ENCODE assay signal across 1 cellular context in the genomic region with DNA sequence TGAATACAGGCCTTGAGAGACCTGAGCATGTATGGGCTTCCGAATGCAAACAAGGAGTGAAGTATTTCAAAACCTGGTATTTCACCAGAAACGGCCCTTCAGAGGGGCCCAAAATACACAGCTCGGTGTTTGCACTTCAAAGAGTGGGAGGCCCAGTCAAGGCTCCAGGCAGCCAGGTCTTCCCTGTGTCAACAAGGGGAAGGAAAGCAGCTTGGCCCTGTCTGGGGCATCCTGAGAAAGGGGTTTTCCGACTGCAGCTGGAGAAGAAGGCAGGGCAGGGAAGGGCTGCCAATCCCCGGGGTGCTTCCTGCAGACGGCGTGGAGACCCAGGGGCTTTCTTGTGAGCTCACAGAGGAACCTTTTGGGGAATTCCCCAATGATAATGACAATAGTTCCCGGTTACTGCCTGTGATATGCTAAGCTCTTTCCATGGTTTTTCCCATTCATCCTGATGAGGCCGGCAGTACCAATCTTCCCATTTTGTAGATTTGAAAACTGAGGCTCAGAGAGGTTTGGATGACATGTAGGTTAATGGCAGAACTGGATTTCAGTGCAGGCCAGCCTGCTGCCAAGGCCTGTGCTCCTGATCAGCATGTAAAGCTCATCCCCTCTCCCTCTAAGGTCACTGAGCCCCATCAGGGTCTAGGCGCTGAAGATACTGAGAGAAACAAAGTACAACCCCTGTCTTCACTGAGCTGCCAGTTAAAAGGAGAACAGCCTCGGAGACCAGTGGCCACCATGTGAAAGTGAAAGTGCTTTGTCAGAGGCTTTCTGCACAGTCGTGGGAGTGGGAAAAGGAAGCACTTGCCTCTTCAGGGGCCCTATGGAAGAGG.
A peak's percentile ranks its signal among the peaks of the same experiment; 100 is the strongest.
TF ChIP-seq lines count a peak whose summit lies in the region.

No MANE protein-coding gene starts in this region.

TF ChIP-seq in HepG2, 621 proteins besides CTCF, POLR2A, EP300 and RAD21 (continued from another document and continues in another):
- TF ChIP-seq, protein P1, sequence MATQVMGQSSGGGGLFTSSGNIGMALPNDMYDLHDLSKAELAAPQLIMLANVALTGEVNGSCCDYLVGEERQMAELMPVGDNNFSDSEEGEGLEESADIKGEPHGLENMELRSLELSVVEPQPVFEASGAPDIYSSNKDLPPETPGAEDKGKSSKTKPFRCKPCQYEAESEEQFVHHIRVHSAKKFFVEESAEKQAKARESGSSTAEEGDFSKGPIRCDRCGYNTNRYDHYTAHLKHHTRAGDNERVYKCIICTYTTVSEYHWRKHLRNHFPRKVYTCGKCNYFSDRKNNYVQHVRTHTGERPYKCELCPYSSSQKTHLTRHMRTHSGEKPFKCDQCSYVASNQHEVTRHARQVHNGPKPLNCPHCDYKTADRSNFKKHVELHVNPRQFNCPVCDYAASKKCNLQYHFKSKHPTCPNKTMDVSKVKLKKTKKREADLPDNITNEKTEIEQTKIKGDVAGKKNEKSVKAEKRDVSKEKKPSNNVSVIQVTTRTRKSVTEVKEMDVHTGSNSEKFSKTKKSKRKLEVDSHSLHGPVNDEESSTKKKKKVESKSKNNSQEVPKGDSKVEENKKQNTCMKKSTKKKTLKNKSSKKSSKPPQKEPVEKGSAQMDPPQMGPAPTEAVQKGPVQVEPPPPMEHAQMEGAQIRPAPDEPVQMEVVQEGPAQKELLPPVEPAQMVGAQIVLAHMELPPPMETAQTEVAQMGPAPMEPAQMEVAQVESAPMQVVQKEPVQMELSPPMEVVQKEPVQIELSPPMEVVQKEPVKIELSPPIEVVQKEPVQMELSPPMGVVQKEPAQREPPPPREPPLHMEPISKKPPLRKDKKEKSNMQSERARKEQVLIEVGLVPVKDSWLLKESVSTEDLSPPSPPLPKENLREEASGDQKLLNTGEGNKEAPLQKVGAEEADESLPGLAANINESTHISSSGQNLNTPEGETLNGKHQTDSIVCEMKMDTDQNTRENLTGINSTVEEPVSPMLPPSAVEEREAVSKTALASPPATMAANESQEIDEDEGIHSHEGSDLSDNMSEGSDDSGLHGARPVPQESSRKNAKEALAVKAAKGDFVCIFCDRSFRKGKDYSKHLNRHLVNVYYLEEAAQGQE (IDR thresholded peaks at IDR 0.05; ENCODE audit: borderline replicate concordance in 1 of 2, low read depth in 1 of 2, low read length in 2 of 2), result peak in 1 of 2 experiments; percentile 89; a peak in 2 of 4 replicates
- TF ChIP-seq, protein P2, sequence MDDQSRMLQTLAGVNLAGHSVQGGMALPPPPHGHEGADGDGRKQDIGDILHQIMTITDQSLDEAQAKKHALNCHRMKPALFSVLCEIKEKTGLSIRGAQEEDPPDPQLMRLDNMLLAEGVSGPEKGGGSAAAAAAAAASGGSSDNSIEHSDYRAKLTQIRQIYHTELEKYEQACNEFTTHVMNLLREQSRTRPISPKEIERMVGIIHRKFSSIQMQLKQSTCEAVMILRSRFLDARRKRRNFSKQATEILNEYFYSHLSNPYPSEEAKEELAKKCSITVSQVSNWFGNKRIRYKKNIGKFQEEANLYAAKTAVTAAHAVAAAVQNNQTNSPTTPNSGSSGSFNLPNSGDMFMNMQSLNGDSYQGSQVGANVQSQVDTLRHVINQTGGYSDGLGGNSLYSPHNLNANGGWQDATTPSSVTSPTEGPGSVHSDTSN (CRISPR knock-in tag; IDR thresholded peaks at IDR 0.05; ENCODE audit: borderline replicate concordance), result no peak
- TF ChIP-seq ZNF766 (CRISPR knock-in tag; IDR thresholded peaks at IDR 0.05; ENCODE audit: borderline replicate concordance) (no peak), ZNF143 (CRISPR knock-in tag; IDR thresholded peaks at IDR 0.05) (no peak), ESRRA (CRISPR knock-in tag; IDR thresholded peaks at IDR 0.05; ENCODE audit: low read depth) (no peak), ZNF24 (IDR thresholded peaks at IDR 0.05) (no peak), ZNF230 (CRISPR knock-in tag; IDR thresholded peaks at IDR 0.05) (no peak; the same call in 1 of the 2 replicates), XRCC5 (optimal IDR thresholded peaks at IDR 0.05; ENCODE audit: low read length) (peak; percentile 76), HNF4A (CRISPR knock-in tag; IDR thresholded peaks at IDR 0.05) (peak; percentile 89), XBP1 (CRISPR knock-in tag; IDR thresholded peaks at IDR 0.05) (no peak), ZFP36L1 (CRISPR knock-in tag; IDR thresholded peaks at IDR 0.05) (peak; percentile 83), NCOR1 (IDR thresholded peaks at IDR 0.05; ENCODE audit: borderline replicate concordance, low read length) (peak; percentile 94)
- TF ChIP-seq, protein P3, sequence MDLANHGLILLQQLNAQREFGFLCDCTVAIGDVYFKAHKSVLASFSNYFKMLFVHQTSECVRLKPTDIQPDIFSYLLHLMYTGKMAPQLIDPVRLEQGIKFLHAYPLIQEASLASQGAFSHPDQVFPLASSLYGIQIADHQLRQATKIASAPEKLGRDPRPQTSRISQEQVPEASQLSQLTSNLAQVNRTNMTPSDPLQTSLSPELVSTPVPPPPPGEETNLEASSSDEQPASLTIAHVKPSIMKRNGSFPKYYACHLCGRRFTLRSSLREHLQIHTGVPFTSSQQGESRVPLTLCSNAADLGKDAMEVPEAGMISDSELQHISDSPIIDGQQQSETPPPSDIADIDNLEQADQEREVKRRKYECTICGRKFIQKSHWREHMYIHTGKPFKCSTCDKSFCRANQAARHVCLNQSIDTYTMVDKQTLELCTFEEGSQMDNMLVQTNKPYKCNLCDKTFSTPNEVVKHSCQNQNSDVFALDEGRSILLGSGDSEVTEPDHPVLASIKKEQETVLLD (CRISPR knock-in tag; IDR thresholded peaks at IDR 0.05; ENCODE audit: low read depth), result 0 out of 2 replicates have a peak, but pooled peaks have one; percentile 46
- TF ChIP-seq, protein P4, sequence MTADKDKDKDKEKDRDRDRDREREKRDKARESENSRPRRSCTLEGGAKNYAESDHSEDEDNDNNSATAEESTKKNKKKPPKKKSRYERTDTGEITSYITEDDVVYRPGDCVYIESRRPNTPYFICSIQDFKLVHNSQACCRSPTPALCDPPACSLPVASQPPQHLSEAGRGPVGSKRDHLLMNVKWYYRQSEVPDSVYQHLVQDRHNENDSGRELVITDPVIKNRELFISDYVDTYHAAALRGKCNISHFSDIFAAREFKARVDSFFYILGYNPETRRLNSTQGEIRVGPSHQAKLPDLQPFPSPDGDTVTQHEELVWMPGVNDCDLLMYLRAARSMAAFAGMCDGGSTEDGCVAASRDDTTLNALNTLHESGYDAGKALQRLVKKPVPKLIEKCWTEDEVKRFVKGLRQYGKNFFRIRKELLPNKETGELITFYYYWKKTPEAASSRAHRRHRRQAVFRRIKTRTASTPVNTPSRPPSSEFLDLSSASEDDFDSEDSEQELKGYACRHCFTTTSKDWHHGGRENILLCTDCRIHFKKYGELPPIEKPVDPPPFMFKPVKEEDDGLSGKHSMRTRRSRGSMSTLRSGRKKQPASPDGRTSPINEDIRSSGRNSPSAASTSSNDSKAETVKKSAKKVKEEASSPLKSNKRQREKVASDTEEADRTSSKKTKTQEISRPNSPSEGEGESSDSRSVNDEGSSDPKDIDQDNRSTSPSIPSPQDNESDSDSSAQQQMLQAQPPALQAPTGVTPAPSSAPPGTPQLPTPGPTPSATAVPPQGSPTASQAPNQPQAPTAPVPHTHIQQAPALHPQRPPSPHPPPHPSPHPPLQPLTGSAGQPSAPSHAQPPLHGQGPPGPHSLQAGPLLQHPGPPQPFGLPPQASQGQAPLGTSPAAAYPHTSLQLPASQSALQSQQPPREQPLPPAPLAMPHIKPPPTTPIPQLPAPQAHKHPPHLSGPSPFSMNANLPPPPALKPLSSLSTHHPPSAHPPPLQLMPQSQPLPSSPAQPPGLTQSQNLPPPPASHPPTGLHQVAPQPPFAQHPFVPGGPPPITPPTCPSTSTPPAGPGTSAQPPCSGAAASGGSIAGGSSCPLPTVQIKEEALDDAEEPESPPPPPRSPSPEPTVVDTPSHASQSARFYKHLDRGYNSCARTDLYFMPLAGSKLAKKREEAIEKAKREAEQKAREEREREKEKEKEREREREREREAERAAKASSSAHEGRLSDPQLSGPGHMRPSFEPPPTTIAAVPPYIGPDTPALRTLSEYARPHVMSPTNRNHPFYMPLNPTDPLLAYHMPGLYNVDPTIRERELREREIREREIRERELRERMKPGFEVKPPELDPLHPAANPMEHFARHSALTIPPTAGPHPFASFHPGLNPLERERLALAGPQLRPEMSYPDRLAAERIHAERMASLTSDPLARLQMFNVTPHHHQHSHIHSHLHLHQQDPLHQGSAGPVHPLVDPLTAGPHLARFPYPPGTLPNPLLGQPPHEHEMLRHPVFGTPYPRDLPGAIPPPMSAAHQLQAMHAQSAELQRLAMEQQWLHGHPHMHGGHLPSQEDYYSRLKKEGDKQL (CRISPR knock-in tag; IDR thresholded peaks at IDR 0.05; ENCODE audit: low read depth), result peak; percentile 100
- TF ChIP-seq, protein P5, sequence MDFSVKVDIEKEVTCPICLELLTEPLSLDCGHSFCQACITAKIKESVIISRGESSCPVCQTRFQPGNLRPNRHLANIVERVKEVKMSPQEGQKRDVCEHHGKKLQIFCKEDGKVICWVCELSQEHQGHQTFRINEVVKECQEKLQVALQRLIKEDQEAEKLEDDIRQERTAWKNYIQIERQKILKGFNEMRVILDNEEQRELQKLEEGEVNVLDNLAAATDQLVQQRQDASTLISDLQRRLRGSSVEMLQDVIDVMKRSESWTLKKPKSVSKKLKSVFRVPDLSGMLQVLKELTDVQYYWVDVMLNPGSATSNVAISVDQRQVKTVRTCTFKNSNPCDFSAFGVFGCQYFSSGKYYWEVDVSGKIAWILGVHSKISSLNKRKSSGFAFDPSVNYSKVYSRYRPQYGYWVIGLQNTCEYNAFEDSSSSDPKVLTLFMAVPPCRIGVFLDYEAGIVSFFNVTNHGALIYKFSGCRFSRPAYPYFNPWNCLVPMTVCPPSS (IDR thresholded peaks at IDR 0.05), result no peak
- TF ChIP-seq, protein P6, sequence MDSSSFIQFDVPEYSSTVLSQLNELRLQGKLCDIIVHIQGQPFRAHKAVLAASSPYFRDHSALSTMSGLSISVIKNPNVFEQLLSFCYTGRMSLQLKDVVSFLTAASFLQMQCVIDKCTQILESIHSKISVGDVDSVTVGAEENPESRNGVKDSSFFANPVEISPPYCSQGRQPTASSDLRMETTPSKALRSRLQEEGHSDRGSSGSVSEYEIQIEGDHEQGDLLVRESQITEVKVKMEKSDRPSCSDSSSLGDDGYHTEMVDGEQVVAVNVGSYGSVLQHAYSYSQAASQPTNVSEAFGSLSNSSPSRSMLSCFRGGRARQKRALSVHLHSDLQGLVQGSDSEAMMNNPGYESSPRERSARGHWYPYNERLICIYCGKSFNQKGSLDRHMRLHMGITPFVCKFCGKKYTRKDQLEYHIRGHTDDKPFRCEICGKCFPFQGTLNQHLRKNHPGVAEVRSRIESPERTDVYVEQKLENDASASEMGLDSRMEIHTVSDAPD (CRISPR knock-in tag; IDR thresholded peaks at IDR 0.05), result peak; percentile 93
- TF ChIP-seq, protein P7, sequence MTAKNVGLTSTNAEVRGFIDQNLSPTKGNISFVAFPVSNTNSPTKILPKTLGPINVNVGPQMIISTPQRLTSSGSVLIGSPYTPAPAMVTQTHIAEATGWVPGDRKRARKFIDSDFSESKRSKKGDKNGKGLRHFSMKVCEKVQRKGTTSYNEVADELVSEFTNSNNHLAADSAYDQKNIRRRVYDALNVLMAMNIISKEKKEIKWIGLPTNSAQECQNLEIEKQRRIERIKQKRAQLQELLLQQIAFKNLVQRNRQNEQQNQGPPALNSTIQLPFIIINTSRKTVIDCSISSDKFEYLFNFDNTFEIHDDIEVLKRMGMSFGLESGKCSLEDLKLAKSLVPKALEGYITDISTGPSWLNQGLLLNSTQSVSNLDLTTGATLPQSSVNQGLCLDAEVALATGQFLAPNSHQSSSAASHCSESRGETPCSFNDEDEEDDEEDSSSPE (CRISPR knock-in tag; IDR thresholded peaks at IDR 0.05), result 0 out of 2 replicates have a peak, but pooled peaks have one; percentile 33
- TF ChIP-seq, protein P8, sequence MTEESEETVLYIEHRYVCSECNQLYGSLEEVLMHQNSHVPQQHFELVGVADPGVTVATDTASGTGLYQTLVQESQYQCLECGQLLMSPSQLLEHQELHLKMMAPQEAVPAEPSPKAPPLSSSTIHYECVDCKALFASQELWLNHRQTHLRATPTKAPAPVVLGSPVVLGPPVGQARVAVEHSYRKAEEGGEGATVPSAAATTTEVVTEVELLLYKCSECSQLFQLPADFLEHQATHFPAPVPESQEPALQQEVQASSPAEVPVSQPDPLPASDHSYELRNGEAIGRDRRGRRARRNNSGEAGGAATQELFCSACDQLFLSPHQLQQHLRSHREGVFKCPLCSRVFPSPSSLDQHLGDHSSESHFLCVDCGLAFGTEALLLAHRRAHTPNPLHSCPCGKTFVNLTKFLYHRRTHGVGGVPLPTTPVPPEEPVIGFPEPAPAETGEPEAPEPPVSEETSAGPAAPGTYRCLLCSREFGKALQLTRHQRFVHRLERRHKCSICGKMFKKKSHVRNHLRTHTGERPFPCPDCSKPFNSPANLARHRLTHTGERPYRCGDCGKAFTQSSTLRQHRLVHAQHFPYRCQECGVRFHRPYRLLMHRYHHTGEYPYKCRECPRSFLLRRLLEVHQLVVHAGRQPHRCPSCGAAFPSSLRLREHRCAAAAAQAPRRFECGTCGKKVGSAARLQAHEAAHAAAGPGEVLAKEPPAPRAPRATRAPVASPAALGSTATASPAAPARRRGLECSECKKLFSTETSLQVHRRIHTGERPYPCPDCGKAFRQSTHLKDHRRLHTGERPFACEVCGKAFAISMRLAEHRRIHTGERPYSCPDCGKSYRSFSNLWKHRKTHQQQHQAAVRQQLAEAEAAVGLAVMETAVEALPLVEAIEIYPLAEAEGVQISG (CRISPR knock-in tag; IDR thresholded peaks at IDR 0.05), result peak; percentile 87
- TF ChIP-seq, protein P9, sequence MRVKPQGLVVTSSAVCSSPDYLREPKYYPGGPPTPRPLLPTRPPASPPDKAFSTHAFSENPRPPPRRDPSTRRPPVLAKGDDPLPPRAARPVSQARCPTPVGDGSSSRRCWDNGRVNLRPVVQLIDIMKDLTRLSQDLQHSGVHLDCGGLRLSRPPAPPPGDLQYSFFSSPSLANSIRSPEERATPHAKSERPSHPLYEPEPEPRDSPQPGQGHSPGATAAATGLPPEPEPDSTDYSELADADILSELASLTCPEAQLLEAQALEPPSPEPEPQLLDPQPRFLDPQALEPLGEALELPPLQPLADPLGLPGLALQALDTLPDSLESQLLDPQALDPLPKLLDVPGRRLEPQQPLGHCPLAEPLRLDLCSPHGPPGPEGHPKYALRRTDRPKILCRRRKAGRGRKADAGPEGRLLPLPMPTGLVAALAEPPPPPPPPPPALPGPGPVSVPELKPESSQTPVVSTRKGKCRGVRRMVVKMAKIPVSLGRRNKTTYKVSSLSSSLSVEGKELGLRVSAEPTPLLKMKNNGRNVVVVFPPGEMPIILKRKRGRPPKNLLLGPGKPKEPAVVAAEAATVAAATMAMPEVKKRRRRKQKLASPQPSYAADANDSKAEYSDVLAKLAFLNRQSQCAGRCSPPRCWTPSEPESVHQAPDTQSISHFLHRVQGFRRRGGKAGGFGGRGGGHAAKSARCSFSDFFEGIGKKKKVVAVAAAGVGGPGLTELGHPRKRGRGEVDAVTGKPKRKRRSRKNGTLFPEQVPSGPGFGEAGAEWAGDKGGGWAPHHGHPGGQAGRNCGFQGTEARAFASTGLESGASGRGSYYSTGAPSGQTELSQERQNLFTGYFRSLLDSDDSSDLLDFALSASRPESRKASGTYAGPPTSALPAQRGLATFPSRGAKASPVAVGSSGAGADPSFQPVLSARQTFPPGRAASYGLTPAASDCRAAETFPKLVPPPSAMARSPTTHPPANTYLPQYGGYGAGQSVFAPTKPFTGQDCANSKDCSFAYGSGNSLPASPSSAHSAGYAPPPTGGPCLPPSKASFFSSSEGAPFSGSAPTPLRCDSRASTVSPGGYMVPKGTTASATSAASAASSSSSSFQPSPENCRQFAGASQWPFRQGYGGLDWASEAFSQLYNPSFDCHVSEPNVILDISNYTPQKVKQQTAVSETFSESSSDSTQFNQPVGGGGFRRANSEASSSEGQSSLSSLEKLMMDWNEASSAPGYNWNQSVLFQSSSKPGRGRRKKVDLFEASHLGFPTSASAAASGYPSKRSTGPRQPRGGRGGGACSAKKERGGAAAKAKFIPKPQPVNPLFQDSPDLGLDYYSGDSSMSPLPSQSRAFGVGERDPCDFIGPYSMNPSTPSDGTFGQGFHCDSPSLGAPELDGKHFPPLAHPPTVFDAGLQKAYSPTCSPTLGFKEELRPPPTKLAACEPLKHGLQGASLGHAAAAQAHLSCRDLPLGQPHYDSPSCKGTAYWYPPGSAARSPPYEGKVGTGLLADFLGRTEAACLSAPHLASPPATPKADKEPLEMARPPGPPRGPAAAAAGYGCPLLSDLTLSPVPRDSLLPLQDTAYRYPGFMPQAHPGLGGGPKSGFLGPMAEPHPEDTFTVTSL (CRISPR knock-in tag; IDR thresholded peaks at IDR 0.05; ENCODE audit: borderline replicate concordance), result peak; percentile 90
